ENCODE assay signal across 9 cellular contexts in genomic region chr6:34246563-34247391, GRCh38. TPM values are rescaled to one million over a fixed set of nuclear protein-coding genes. Genes with fewer than 3 reads are reported as not detected.
A peak's percentile ranks its signal among the peaks of the same experiment; 100 is the strongest.
DNase-seq lines count a peak whose midpoint lies in the region; ATAC-seq, FAIRE-seq and TF ChIP-seq lines count a peak whose summit lies in the region.
"Had no signal": no experiment of that assay in that cellular context is flagged by ENCODE, and none has a peak within 500 bp of the region (broad histone marks: within the 10 kb centered on the region; RNA-seq: fewer than 3 reads in every experiment).

No MANE protein-coding gene starts in this region.

- H3K4me3 Mint-ChIP-seq in glutamatergic neuron (ENCODE audit: unreplicated experiment) = peak overlapping the region; percentile 68

- peak; percentile 15 for ATAC-seq in stimulated activated naive CD8-positive, alpha-beta T cell treated with anti-CD3 and anti-CD28 coated beads, Interleukin-15, Interleukin-2, amounts not matched to agents 100 U/mL and 50 U/mL, for 24 hours
- ATAC-seq in HG02759 (IDR thresholded peaks at IDR 0.05; ENCODE audit: unreplicated experiment) = no peak
- ATAC-seq: left colon had no signal

- FAIRE-seq in RCC 7860 (lab: Jason Lieb, UNC) = no peak

- peaks cover 14% of the 10 kb centered on the region for H3K27me3 Mint-ChIP-seq in glutamatergic neuron (ENCODE audit: unreplicated experiment)

- H3K27ac Mint-ChIP-seq in glutamatergic neuron (ENCODE audit: unreplicated experiment) = peak overlapping the region; percentile 94

- no peak overlapping the region for H3K4me3 ChIP-seq in GM12875 (ENCODE audit: low read depth, low read length)

- peaks cover 12% of the 10 kb centered on the region for H3K9me3 Mint-ChIP-seq in glutamatergic neuron (ENCODE audit: unreplicated experiment)

- H3K4me1 Mint-ChIP-seq in glutamatergic neuron (ENCODE audit: low read depth, unreplicated experiment) = peaks cover 18% of the 10 kb centered on the region

- TF ChIP-seq CTCF in GM12875 (IDR thresholded peaks at IDR 0.05; ENCODE audit: borderline replicate concordance, insufficient read depth, low read depth, low read length) (peak; percentile 76), glutamatergic neuron (IDR thresholded peaks at IDR 0.05; ENCODE audit: partially characterized antibody, unreplicated experiment) (peak; percentile 45)

- no peaks in the 10 kb centered on the region for H3K36me3 Mint-ChIP-seq in glutamatergic neuron (ENCODE audit: unreplicated experiment)

- DNase-seq in AG08396 (ENCODE audit: low spot score) = peak; percentile 19
- peak; percentile 95 for DNase-seq in NCI-H82 (lab: John Stamatoyannopoulos, UW)
- peak; percentile 75 to 76 for DNase-seq in activated T-cell treated with anti-CD3 and anti-CD28 coated beads, Interleukin-2, amount 50 U/mL, for 48 hours
- peak; percentile 67 for DNase-seq in glutamatergic neuron
- DNase-seq in stimulated activated naive CD8-positive, alpha-beta T cell treated with anti-CD3 and anti-CD28 coated beads, Interleukin-15, Interleukin-2, amounts not matched to agents 100 U/mL and 50 U/mL, for 24 hours = peak; percentile 74
- no peak for DNase-seq in RCC 7860 (ENCODE audit: low spot score)

RNA-seq across cellular contexts. Expression of gene SMIM29, which starts 2.0 kb away (rescaled TPM):
- 54.7 TPM for total RNA-seq in glutamatergic neuron (ENCODE audit: unreplicated experiment)

RNA-seq across cellular contexts. Expression of gene HMGA1, which starts 10.1 kb away (rescaled TPM):
- total RNA-seq in glutamatergic neuron (ENCODE audit: unreplicated experiment) = 322 TPM
